1 cellular context compared by ENCODE assay signal in the genomic region with DNA sequence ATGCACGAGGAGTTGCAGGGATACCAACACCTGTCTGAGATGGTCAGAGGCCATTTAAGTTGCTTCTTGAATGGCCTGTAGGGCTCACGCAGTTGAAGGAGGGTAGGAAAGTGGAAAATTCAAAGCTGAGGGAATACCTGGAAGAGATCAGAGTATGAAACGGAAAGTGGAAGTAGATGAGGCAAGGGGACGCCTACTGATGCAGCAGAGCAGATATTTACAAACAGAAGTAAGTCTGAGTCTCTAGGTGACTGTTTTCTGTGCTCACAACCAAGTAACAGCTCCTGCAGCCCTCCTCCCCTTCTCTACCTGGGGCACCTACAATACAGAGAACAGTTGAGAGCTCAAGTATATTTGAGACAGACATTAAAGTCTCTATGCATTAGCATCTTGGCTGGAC. TPM values are rescaled to one million over a fixed set of nuclear protein-coding genes. Genes with fewer than 3 reads are reported as not detected.
"Had no signal": no experiment of that assay in that cellular context is flagged by ENCODE, and none has a peak within 500 bp of the region (broad histone marks: within the 10 kb centered on the region; RNA-seq: fewer than 3 reads in every experiment).

No MANE protein-coding gene starts in this region.

RNA-seq across cellular contexts. Expression of a gene that starts 57.5 kb away (rescaled TPM):
- total RNA-seq: naive thymus-derived CD8-positive, alpha-beta T cell had no signal
- polyA plus RNA-seq: naive thymus-derived CD8-positive, alpha-beta T cell had no signal

RNA-seq across cellular contexts. Expression of a gene that starts 58.1 kb away (rescaled TPM):
- total RNA-seq: naive thymus-derived CD8-positive, alpha-beta T cell had no signal
- polyA plus RNA-seq: naive thymus-derived CD8-positive, alpha-beta T cell had no signal
